ENCODE assay signal across 8 cellular contexts in genomic region chr16:56681939-56682702, GRCh38. TPM values are rescaled to one million over a fixed set of nuclear protein-coding genes. Genes with fewer than 3 reads are reported as not detected.
A peak's percentile ranks its signal among the peaks of the same experiment; 100 is the strongest.
DNase-seq lines count a peak whose midpoint lies in the region.

Gene MT1X (plus strand): TSS chr16:56682470. CDS start chr16:56682541, 71 bp downstream.

- in situ Hi-C loops in HAP-1 (cut with MboI; ENCODE audit: low sequenced_read_pairs), result no loop called here

- H3K27ac ChIP-seq in SJSA1, result no peak within 1 kb of the TSS; the same call in 1 of the 2 replicates

- H3K4me3 ChIP-seq in HAP-1 (peak within 1 kb of the TSS; percentile 46), MG63 (peak within 1 kb of the TSS; percentile 57), SJSA1 (peak within 1 kb of the TSS; percentile 41)

- no peaks in the 10 kb centered on the region for H3K27me3 ChIP-seq in HAP-1 (ENCODE audit: low read depth)
- no peaks in the 10 kb centered on the region for H3K27me3 ChIP-seq in MG63
- H3K27me3 ChIP-seq in SJSA1 (replicated peaks), result peaks cover under 1% of the 10 kb centered on the region; the same call in 1 of the 2 replicates

- peaks cover 4% of the 10 kb centered on the region; the same call in 1 of the 2 replicates for H3K4me1 ChIP-seq in HAP-1
- H3K4me1 ChIP-seq in SJSA1 (replicated peaks), result peaks cover 12% of the 10 kb centered on the region

- H3K36me3 ChIP-seq in HAP-1 (replicated peaks), result no peaks in the 10 kb centered on the region; the same call in 1 of the 2 replicates
- peaks cover 7% of the 10 kb centered on the region for H3K36me3 ChIP-seq in MG63
- no peaks in the 10 kb centered on the region for H3K36me3 ChIP-seq in SJSA1

- H3K9me3 ChIP-seq in HAP-1 (no peaks in the 10 kb centered on the region), MG63 (peaks cover 4% of the 10 kb centered on the region; the same call in 1 of the 2 replicates), SJSA1 (replicated peaks) (0 out of 2 replicates have a peak, but pooled peaks cover 4% of the 10 kb centered on the region)

- DNase-seq in GDM1 (lab: John Stamatoyannopoulos, UW) (peak; percentile 27), HAP-1 (ENCODE audit: low spot score in 2 of 2) (peak; percentile 88 to 94), MG63 (peak; percentile 98), SJSA1 (ENCODE audit: low read depth in 1 of 2, low spot score in 2 of 2) (peak; percentile 81 to 83), foreskin melanocyte (peak; percentile 79), non-pigmented ciliary epithelial cell (ENCODE audit: low read depth) (peak; percentile 24), superior temporal gyrus (ENCODE audit: extremely low spot score) (peak; percentile 89)
- DNase-seq in activated naive CD4-positive, alpha-beta T cell (lab: John Stamatoyannopoulos, UW), result peak; percentile 60 to 81 (median 64)

RNA-seq across cellular contexts. Expression of gene MT1X, which starts in this region (rescaled TPM):
- 36.3 and 166 TPM in 2 replicates for total RNA-seq in MG63 (2014; rRNA removed; shearing (Covaris generic); ENCODE audit: low replicate concordance)
- total RNA-seq in SJSA1 (2014; rRNA removed; shearing (Covaris generic)), result 42.4 and 49.3 TPM in 2 replicates

Comparison
In these comparisons a context has a peak if more than half of its experiments do, and no peak if none do; other contexts are left out.
1. DNase-seq: peak in every context shown above with its lines; median percentile 98 in MG63; 91 in HAP-1; 89 in superior temporal gyrus; 82 in SJSA1; 79 in foreskin melanocyte; 64 in activated naive CD4-positive, alpha-beta T cell; 27 in GDM1; 24 in non-pigmented ciliary epithelial cell.